In the genomic region with DNA sequence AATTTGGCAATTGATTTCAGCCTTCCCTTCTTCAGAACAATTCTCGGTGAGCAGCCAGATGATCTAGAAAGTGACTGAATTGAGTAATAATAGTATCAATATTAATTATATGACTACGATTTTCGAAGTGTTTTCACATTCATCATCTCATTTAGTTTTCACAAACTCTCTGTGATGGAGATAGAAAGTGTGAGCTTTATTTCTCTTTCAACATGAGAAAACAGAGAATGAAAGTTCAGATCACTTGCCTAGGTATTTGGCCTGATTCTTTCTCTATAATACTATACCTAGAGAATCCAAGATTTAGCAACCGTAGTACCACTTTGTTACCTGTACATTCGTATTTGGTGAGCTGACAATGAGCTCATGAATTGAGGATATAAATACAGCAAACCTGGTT, we compare ENCODE assay signal across 2 cellular contexts.
TF ChIP-seq lines count a peak whose summit lies in the region.

No MANE protein-coding gene starts in this region.

TF ChIP-seq in SK-N-SH, 30 proteins besides CTCF, POLR2A, EP300 and RAD21:
- no peak for TF ChIP-seq CHD2 (IDR thresholded peaks at IDR 0.05; ENCODE audit: low read length, partially characterized antibody)
- no peak for TF ChIP-seq FOSL2 (IDR thresholded peaks at IDR 0.05; ENCODE audit: borderline replicate concordance, low read depth)
- no peak for TF ChIP-seq POLR2AphosphoS5 (IDR thresholded peaks at IDR 0.05; ENCODE audit: low read depth, low read length)
- TF ChIP-seq SMC3 (IDR thresholded peaks at IDR 0.05; ENCODE audit: low read depth, low read length) = no peak
- no peak for TF ChIP-seq FOXM1 (IDR thresholded peaks at IDR 0.05; ENCODE audit: low read depth)
- TF ChIP-seq TCF12 (IDR thresholded peaks at IDR 0.05) = no peak
- no peak for TF ChIP-seq RFX5 (IDR thresholded peaks at IDR 0.05; ENCODE audit: low read length)

TF ChIP-seq in SK-N-SH treated with all-trans-retinoic acid at 6 μM for 48 hours, 23 proteins besides CTCF, POLR2A, EP300 and RAD21:
- TF ChIP-seq, protein P1, sequence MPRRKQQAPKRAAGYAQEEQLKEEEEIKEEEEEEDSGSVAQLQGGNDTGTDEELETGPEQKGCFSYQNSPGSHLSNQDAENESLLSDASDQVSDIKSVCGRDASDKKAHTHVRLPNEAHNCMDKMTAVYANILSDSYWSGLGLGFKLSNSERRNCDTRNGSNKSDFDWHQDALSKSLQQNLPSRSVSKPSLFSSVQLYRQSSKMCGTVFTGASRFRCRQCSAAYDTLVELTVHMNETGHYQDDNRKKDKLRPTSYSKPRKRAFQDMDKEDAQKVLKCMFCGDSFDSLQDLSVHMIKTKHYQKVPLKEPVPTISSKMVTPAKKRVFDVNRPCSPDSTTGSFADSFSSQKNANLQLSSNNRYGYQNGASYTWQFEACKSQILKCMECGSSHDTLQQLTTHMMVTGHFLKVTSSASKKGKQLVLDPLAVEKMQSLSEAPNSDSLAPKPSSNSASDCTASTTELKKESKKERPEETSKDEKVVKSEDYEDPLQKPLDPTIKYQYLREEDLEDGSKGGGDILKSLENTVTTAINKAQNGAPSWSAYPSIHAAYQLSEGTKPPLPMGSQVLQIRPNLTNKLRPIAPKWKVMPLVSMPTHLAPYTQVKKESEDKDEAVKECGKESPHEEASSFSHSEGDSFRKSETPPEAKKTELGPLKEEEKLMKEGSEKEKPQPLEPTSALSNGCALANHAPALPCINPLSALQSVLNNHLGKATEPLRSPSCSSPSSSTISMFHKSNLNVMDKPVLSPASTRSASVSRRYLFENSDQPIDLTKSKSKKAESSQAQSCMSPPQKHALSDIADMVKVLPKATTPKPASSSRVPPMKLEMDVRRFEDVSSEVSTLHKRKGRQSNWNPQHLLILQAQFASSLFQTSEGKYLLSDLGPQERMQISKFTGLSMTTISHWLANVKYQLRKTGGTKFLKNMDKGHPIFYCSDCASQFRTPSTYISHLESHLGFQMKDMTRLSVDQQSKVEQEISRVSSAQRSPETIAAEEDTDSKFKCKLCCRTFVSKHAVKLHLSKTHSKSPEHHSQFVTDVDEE (CRISPR knock-in tag; IDR thresholded peaks at IDR 0.05) = no peak
- TF ChIP-seq ZNF70 (CRISPR knock-in tag; IDR thresholded peaks at IDR 0.05) (no peak), SNAI2 (CRISPR knock-in tag; IDR thresholded peaks at IDR 0.05) (no peak), TOX (CRISPR knock-in tag; IDR thresholded peaks at IDR 0.05; ENCODE audit: borderline replicate concordance) (no peak), ISL1 (CRISPR knock-in tag; IDR thresholded peaks at IDR 0.05) (no peak)
- TF ChIP-seq, protein P2, sequence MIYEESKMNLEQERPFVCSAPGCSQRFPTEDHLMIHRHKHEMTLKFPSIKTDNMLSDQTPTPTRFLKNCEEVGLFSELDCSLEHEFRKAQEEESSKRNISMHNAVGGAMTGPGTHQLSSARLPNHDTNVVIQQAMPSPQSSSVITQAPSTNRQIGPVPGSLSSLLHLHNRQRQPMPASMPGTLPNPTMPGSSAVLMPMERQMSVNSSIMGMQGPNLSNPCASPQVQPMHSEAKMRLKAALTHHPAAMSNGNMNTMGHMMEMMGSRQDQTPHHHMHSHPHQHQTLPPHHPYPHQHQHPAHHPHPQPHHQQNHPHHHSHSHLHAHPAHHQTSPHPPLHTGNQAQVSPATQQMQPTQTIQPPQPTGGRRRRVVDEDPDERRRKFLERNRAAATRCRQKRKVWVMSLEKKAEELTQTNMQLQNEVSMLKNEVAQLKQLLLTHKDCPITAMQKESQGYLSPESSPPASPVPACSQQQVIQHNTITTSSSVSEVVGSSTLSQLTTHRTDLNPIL (CRISPR knock-in tag; IDR thresholded peaks at IDR 0.05; ENCODE audit: low read depth) = no peak
